Comparison of ENCODE assay signal across 31 cellular contexts in genomic region chr1:53660666-53661065, GRCh38.
"Had no signal": no experiment of that assay in that cellular context is flagged by ENCODE, and none has a peak within 500 bp of the region (broad histone marks: within the 10 kb centered on the region; RNA-seq: fewer than 3 reads in every experiment).

No MANE protein-coding gene starts in this region.

- H3K9me3 ChIP-seq: ascending aorta, breast epithelium, esophagus muscularis mucosa, gastrocnemius medialis had no signal

- DNase-seq: activated B cell treated with CpG ODN at 0.5 μM for 24 hours; activated CD4-positive, alpha-beta memory T cell treated with anti-CD3 and anti-CD28 coated beads for 36 hours; activated CD4-positive, alpha-beta T cell treated with anti-CD3 and anti-CD28 coated beads, Interleukin-2, amount 10 ng/mL, durations not matched to agents 24 days and 14 days; activated CD8-positive, alpha-beta memory T cell treated with anti-CD3 and anti-CD28 coated beads, Interleukin-2, amount 10 ng/mL, durations not matched to agents 7 days and 5 days; activated CD8-positive, alpha-beta memory T cell treated with anti-CD3 and anti-CD28 coated beads, Interleukin-2, amount 50 U/mL, for 4 hours; activated CD8-positive, alpha-beta T cell treated with anti-CD3 and anti-CD28 coated beads, Interleukin-2, amount 10 ng/mL, durations not matched to agents 7 days and 5 days; activated gamma-delta T cell; activated naive CD4-positive, alpha-beta T cell; activated naive CD4-positive, alpha-beta T cell treated with anti-CD3 and anti-CD28 coated beads, Interleukin-2, amount 10 ng/mL, durations not matched to agents 7 days and 5 days; activated naive CD8-positive, alpha-beta T cell treated with anti-CD3 and anti-CD28 coated beads, Interleukin-2, amount 10 ng/mL, durations not matched to agents 7 days and 5 days; activated T-cell treated with anti-CD3 and anti-CD28 coated beads, Interleukin-2, amount 50 U/mL, for 1 hour; activated T-cell treated with anti-CD3 and anti-CD28 coated beads, Interleukin-2, amount 50 U/mL, for 48 hours; cortex of kidney; dermis blood vessel endothelial cell; effector CD4-positive, alpha-beta T cell; effector memory CD8-positive, alpha-beta T cell; erythroblast; foreskin keratinocyte; gastrocnemius medialis; glutamatergic neuron; T-helper 1 cell; T-helper 17 cell; T1000; WERI-Rb-1 had no signal

- H3K36me3 ChIP-seq: ascending aorta, breast epithelium, cardiac muscle cell, esophagus muscularis mucosa, gastrocnemius medialis, WERI-Rb-1 had no signal

- H3K4me3 ChIP-seq: ascending aorta, breast epithelium, cardiac muscle cell, esophagus muscularis mucosa, gastrocnemius medialis had no signal

- H3K27me3 ChIP-seq: ascending aorta, breast epithelium, cardiac muscle cell, gastrocnemius medialis had no signal

- FAIRE-seq: colon had no signal

- H3K27ac ChIP-seq: ascending aorta, breast epithelium, cardiac muscle cell, esophagus muscularis mucosa, foreskin keratinocyte, gastrocnemius medialis, WERI-Rb-1 had no signal

- ATAC-seq: activated CD4-positive, CD25-positive, alpha-beta regulatory T cell treated with anti-CD3 and anti-CD28 coated beads, Interleukin-2, amount 50 U/mL, for 24 hours; activated CD8-positive, alpha-beta memory T cell treated with anti-CD3 and anti-CD28 coated beads, Interleukin-2, amount 10 ng/mL, durations not matched to agents 7 days and 5 days; activated CD8-positive, alpha-beta T cell treated with anti-CD3 and anti-CD28 coated beads, Interleukin-2, amount 10 ng/mL, durations not matched to agents 7 days and 5 days; activated naive CD4-positive, alpha-beta T cell treated with anti-CD3 and anti-CD28 coated beads, Interleukin-2, amount 50 U/mL, for 72 hours; effector memory CD8-positive, alpha-beta T cell; foreskin keratinocyte; gastrocnemius medialis; T-helper 17 cell had no signal

- H3K4me1 ChIP-seq: ascending aorta, breast epithelium, esophagus muscularis mucosa, foreskin keratinocyte, gastrocnemius medialis had no signal
